In genomic region chr7:102093599-102094001, GRCh38 we compare ENCODE assay signal across 2 cellular contexts.
TF ChIP-seq lines count a peak whose summit lies in the region.

No MANE protein-coding gene starts in this region.

TF ChIP-seq in GM23338, 12 proteins besides CTCF, POLR2A, EP300 and RAD21 (continued from another document):
- TF ChIP-seq ZNF462 (CRISPR knock-in tag; IDR thresholded peaks at IDR 0.05) (no peak), NANOG (IDR thresholded peaks at IDR 0.05; ENCODE audit: borderline replicate concordance) (no peak), POLR2AphosphoS5 (IDR thresholded peaks at IDR 0.05; ENCODE audit: low read depth) (no peak), ETS1 (IDR thresholded peaks at IDR 0.05) (no peak), EZH2 (IDR thresholded peaks at IDR 0.05; ENCODE audit: low read depth, unreplicated experiment) (no peak)

TF ChIP-seq in WTC11, 78 proteins besides CTCF, POLR2A, EP300 and RAD21 (continued from another document):
- no peak for TF ChIP-seq AR (CRISPR knock-in tag; IDR thresholded peaks at IDR 0.05)
- no peak for TF ChIP-seq MAX (CRISPR knock-in tag; IDR thresholded peaks at IDR 0.05)
